ENCODE assay signal across 24 cellular contexts in the genomic region with DNA sequence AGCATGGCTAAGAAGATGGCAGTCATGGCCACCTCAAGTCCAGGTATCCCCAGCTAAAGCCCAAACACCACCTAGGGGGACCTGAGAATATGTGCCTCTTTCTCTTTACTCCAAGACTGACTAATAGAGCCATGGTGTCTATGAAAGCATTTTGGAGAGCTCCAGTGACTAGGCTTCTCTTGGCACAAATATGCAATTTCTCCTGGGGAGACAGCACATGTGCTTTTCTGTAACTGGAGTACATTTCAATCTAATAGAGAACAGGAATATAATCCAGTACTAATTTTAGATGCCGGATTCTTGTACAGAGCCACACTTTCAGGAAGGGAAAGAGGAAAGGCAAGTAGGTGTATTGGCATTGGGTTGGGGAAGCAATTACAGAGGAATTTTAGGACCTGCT.
DNase-seq lines count a peak whose midpoint lies in the region; ATAC-seq and TF ChIP-seq lines count a peak whose summit lies in the region.
"Had no signal": no experiment of that assay in that cellular context is flagged by ENCODE, and none has a peak within 500 bp of the region (broad histone marks: within the 10 kb centered on the region; RNA-seq: fewer than 3 reads in every experiment).

No MANE protein-coding gene starts in this region.

- H3K36me3 Mint-ChIP-seq in glutamatergic neuron (ENCODE audit: unreplicated experiment): no peaks in the 10 kb centered on the region
- H3K36me3 Mint-ChIP-seq: activated CD8-positive, alpha-beta memory T cell treated with anti-CD3 and anti-CD28 coated beads, Interleukin-2, amount 10 ng/mL, durations not matched to agents 7 days and 5 days; CD8-positive, alpha-beta T cell; immature natural killer cell; naive B cell had no signal

- H3K27me3 Mint-ChIP-seq in glutamatergic neuron (ENCODE audit: unreplicated experiment): no peaks in the 10 kb centered on the region
- H3K27me3 Mint-ChIP-seq: activated CD8-positive, alpha-beta memory T cell treated with anti-CD3 and anti-CD28 coated beads, Interleukin-2, amount 10 ng/mL, durations not matched to agents 7 days and 5 days; naive B cell; T-helper 17 cell had no signal

- H3K9me3 Mint-ChIP-seq in glutamatergic neuron (ENCODE audit: unreplicated experiment): no peaks in the 10 kb centered on the region

- no peak overlapping the region for H3K4me3 Mint-ChIP-seq in glutamatergic neuron (ENCODE audit: unreplicated experiment)
- H3K4me3 Mint-ChIP-seq: activated CD8-positive, alpha-beta memory T cell treated with anti-CD3 and anti-CD28 coated beads, Interleukin-2, amount 10 ng/mL, durations not matched to agents 7 days and 5 days; activated T-cell treated with anti-CD3 and anti-CD28 coated beads, Interleukin-2, amount 50 U/mL, for 4 hours; CD8-positive, alpha-beta T cell; immature natural killer cell; naive B cell; T-helper 17 cell had no signal

- no peak for TF ChIP-seq POLR2A in vagina (IDR thresholded peaks at IDR 0.05)

- CTCF ChIA-PET in A673 (lab: Charles Lee): no interaction called here
- CTCF ChIA-PET in RWPE1 (lab: Yijun Ruan, JAX): interaction anchor here (1.4 kb wide), 1 partner anchor 155 kb away, joined by 4 read pairs; no protein-coding TSS in a partner anchor

- no peaks in the 10 kb centered on the region for H3K4me1 ChIP-seq in right atrium auricular region
- peaks cover 14% of the 10 kb centered on the region for H3K4me1 ChIP-seq in A673 (ENCODE audit: insufficient read depth, low read length, poor library complexity, severe bottlenecking)
- H3K4me1 ChIP-seq in vagina: no peaks in the 10 kb centered on the region
- H3K4me1 ChIP-seq: BE2C, prostate gland had no signal

- ATAC-seq in Right ventricle myocardium superior (ENCODE audit: poor library complexity): peak; percentile 29
- ATAC-seq: activated CD8-positive, alpha-beta memory T cell treated with anti-CD3 and anti-CD28 coated beads, Interleukin-2, amount 10 ng/mL, durations not matched to agents 7 days and 5 days; activated T-cell treated with anti-CD3 and anti-CD28 coated beads, Interleukin-2, amount 50 U/mL, for 4 hours; CD8-positive, alpha-beta T cell; esophagus mucosa; PC-3; T-helper 17 cell had no signal

- TF ChIP-seq CTCF in right atrium auricular region (IDR thresholded peaks at IDR 0.05): no peak
- no peak for TF ChIP-seq CTCF in dorsolateral prefrontal cortex (IDR thresholded peaks at IDR 0.05 in 54 of 56, conservative IDR thresholded peaks at IDR 0.05 in 2 of 56; ENCODE audit: low read depth in 1 of 56, partially characterized antibody in 56 of 56)
- no peak for TF ChIP-seq CTCF in A673 (conservative IDR thresholded peaks at IDR 0.05; ENCODE audit: low read depth, low read length)
- TF ChIP-seq CTCF in vagina (IDR thresholded peaks at IDR 0.05): no peak
- TF ChIP-seq CTCF in glutamatergic neuron (IDR thresholded peaks at IDR 0.05; ENCODE audit: partially characterized antibody, unreplicated experiment): no peak
- TF ChIP-seq CTCF in RWPE1 (conservative IDR thresholded peaks at IDR 0.05; ENCODE audit: low read depth): no peak

- POLR2A ChIA-PET in A673 (lab: Charles Lee; ENCODE audit: low non-redundant PET) (no interaction called here), RWPE1 (lab: Yijun Ruan, JAX; ENCODE audit: low non-redundant PET) (no interaction called here)

- no peak for DNase-seq in Right ventricle myocardium superior
- no peak for DNase-seq in right atrium auricular region (ENCODE audit: low spot score)
- DNase-seq in dorsolateral prefrontal cortex: peak in 1 of 10 donors; percentile 47
- peak; percentile 62 for DNase-seq in myocyte (ENCODE audit: low read depth)
- no peak for DNase-seq in A673 (ENCODE audit: low spot score)
- DNase-seq in vagina (ENCODE audit: extremely low spot score in 2 of 2): no peak
- no peak for DNase-seq in glutamatergic neuron
- no peak for DNase-seq in RWPE1 (ENCODE audit: low spot score)
- DNase-seq: 8988T; activated CD4-positive, alpha-beta T cell treated with anti-CD3 and anti-CD28 coated beads, Interleukin-2, amount 50 U/mL, for 4 hours; activated CD8-positive, alpha-beta memory T cell treated with anti-CD3 and anti-CD28 coated beads, Interleukin-2, amount 10 ng/mL, durations not matched to agents 7 days and 5 days; activated T-cell treated with anti-CD3 and anti-CD28 coated beads, Interleukin-2, amount 50 U/mL, for 4 hours; BE2C; CD8-positive, alpha-beta T cell; immature natural killer cell; naive B cell; NCI-H187; NCI-H524 treated with DMSO at 0.1 percent for 48 hours; stimulated activated CD4-positive, alpha-beta T cell treated with anti-CD3 and anti-CD28 coated beads, Interleukin-4, amount 100 ng/mL, for 24 hours; T-helper 17 cell had no signal

- intact Hi-C loops in Right ventricle myocardium superior (cut with DNase I): loop anchor here (10.0 kb wide), 1 partner anchor 59 kb away; no protein-coding TSS in a partner anchor
- intact Hi-C loops in dorsolateral prefrontal cortex (cut with DNase I): no loop called here
- intact Hi-C loops in A673 (cut with micrococcal nuclease; ENCODE audit: unreplicated experiment): no loop called here
- intact Hi-C loops in vagina (cut with DNase I): no loop called here

- H3K4me3 ChIP-seq in right atrium auricular region (no peak overlapping the region), dorsolateral prefrontal cortex (no peak overlapping the region), A673 (ENCODE audit: low read depth, low read length, poor library complexity, severe bottlenecking) (no peak overlapping the region), vagina (no peak overlapping the region)
- H3K4me3 ChIP-seq: cardiac muscle cell, prostate gland had no signal

- BruUV-seq in A673 (replicated peaks; lab: Mats Ljungman, UMichigan): no TSS peak

- no peaks in the 10 kb centered on the region for H3K36me3 ChIP-seq in right atrium auricular region
- no peaks in the 10 kb centered on the region for H3K36me3 ChIP-seq in A673 (ENCODE audit: insufficient read depth, low read length, poor library complexity, severe bottlenecking)
- H3K36me3 ChIP-seq in vagina: no peaks in the 10 kb centered on the region
- H3K36me3 ChIP-seq: BE2C, cardiac muscle cell, prostate gland had no signal

- no peaks in the 10 kb centered on the region for H3K4me1 Mint-ChIP-seq in glutamatergic neuron (ENCODE audit: low read depth, unreplicated experiment)
- H3K4me1 Mint-ChIP-seq: activated CD8-positive, alpha-beta memory T cell treated with anti-CD3 and anti-CD28 coated beads, Interleukin-2, amount 10 ng/mL, durations not matched to agents 7 days and 5 days; immature natural killer cell; naive B cell; T-helper 17 cell had no signal

- H3K27ac ChIP-seq in right atrium auricular region: no peak overlapping the region
- H3K27ac ChIP-seq in dorsolateral prefrontal cortex: peak overlapping the region in 32 of 59 donors; percentile 2 to 72 (median 28)
- H3K27ac ChIP-seq in A673 (ENCODE audit: low read depth, low read length, poor library complexity, severe bottlenecking): no peak overlapping the region
- H3K27ac ChIP-seq in vagina: no peak overlapping the region
- H3K27ac ChIP-seq in RWPE1: no peak overlapping the region
- H3K27ac ChIP-seq: cardiac muscle cell, prostate gland had no signal

- H3K9me3 ChIP-seq in right atrium auricular region (no peaks in the 10 kb centered on the region), A673 (ENCODE audit: low read depth, low read length, poor library complexity, severe bottlenecking) (no peaks in the 10 kb centered on the region), vagina (no peaks in the 10 kb centered on the region)
- H3K9me3 ChIP-seq: BE2C, prostate gland had no signal

- H3K27me3 ChIP-seq in right atrium auricular region: no peaks in the 10 kb centered on the region
- H3K27me3 ChIP-seq in dorsolateral prefrontal cortex: no peaks in the 10 kb centered on the region
- H3K27me3 ChIP-seq in A673 (replicated peaks; ENCODE audit: insufficient read depth, low read depth, low read length, poor library complexity): no peaks in the 10 kb centered on the region
- no peaks in the 10 kb centered on the region for H3K27me3 ChIP-seq in vagina
- H3K27me3 ChIP-seq: BE2C, cardiac muscle cell had no signal

- no peak overlapping the region for H3K27ac Mint-ChIP-seq in glutamatergic neuron (ENCODE audit: unreplicated experiment)
- H3K27ac Mint-ChIP-seq: activated CD8-positive, alpha-beta memory T cell treated with anti-CD3 and anti-CD28 coated beads, Interleukin-2, amount 10 ng/mL, durations not matched to agents 7 days and 5 days; CD8-positive, alpha-beta T cell; immature natural killer cell; naive B cell; T-helper 17 cell had no signal

Comparison
In these comparisons a context has a peak if more than half of its experiments do, and no peak if none do; other contexts are left out.
1. H3K27ac ChIP-seq: peak in dorsolateral prefrontal cortex (32 of 59); none in right atrium auricular region (0 of 2), A673 (single experiment), vagina (single experiment) and RWPE1 (single experiment).